In genomic region chr21:29265690-29266479, GRCh38 we compare ENCODE assay signal across 12 cellular contexts. TPM values are rescaled to one million over a fixed set of nuclear protein-coding genes. Genes with fewer than 3 reads are reported as not detected.
DNase-seq lines count a peak whose midpoint lies in the region; TF ChIP-seq lines count a peak whose summit lies in the region.
"Had no signal": no experiment of that assay in that cellular context is flagged by ENCODE, and none has a peak within 500 bp of the region (broad histone marks: within the 10 kb centered on the region; RNA-seq: fewer than 3 reads in every experiment).

No MANE protein-coding gene starts in this region.

- H3K27ac Mint-ChIP-seq in MCF 10A (ENCODE audit: low read depth, unreplicated experiment), result no peak overlapping the region

- no peaks in the 10 kb centered on the region for H3K36me3 Mint-ChIP-seq in MCF 10A (ENCODE audit: insufficient read depth, unreplicated experiment)

- H3K9me3 Mint-ChIP-seq in MCF 10A (ENCODE audit: unreplicated experiment), result no peaks in the 10 kb centered on the region

- no peaks in the 10 kb centered on the region for H3K27me3 ChIP-seq in breast epithelium

- POLR2A ChIA-PET in MCF 10A (lab: Yijun Ruan, JAX), result interaction anchor here (10.3 kb wide), 1 partner anchor 35 kb away, joined by 256 read pairs; the partner anchor contains the start of gene BACH1

- no peak for TF ChIP-seq CTCF in MCF 10A (IDR thresholded peaks at IDR 0.05; ENCODE audit: unreplicated experiment)
- TF ChIP-seq CTCF in breast epithelium (IDR thresholded peaks at IDR 0.05), result no peak
- TF ChIP-seq CTCF in NB4 (IDR thresholded peaks at IDR 0.05; ENCODE audit: low read depth, low read length), result no peak
- TF ChIP-seq CTCF in lower leg skin (IDR thresholded peaks at IDR 0.05), result no peak

- H3K4me1 Mint-ChIP-seq in MCF 10A (ENCODE audit: insufficient read depth, unreplicated experiment), result peaks cover 24% of the 10 kb centered on the region

- DNase-seq in MCF 10A (ENCODE audit: unreplicated experiment), result peak; percentile 24
- DNase-seq in breast epithelium (ENCODE audit: low spot score in 2 of 2), result no peak
- peak; percentile 55 for DNase-seq in NB4 (ENCODE audit: low read depth)
- peak; percentile 54 for DNase-seq in islet precursor cell
- DNase-seq in inferior parietal cortex (ENCODE audit: extremely low spot score), result no peak
- no peak for DNase-seq in glomerular visceral epithelial cell (ENCODE audit: extremely low spot score)
- DNase-seq in SW 1271 (lab: John Stamatoyannopoulos, UW), result no peak
- no peak for DNase-seq in lower leg skin (ENCODE audit: low spot score in 2 of 2)
- DNase-seq: AML-193, caudate nucleus, NCI-H2171 had no signal

- no peaks in the 10 kb centered on the region for H3K36me3 ChIP-seq in breast epithelium
- H3K36me3 ChIP-seq: HAP-1 had no signal

- WGBS in lower leg skin, 2 donors, result 61 to 63% methylated on average over 6 of the region's 6 CpGs

- BruUV-seq in MCF 10A (replicated peaks; lab: Mats Ljungman, UMichigan), result no TSS peak

- TF ChIP-seq POLR2A in breast epithelium (IDR thresholded peaks at IDR 0.05) (no peak), NB4 (IDR thresholded peaks at IDR 0.05; ENCODE audit: extremely low read depth, insufficient read length) (no peak), lower leg skin (IDR thresholded peaks at IDR 0.05) (no peak)

- no peak overlapping the region for H3K27ac ChIP-seq in breast epithelium

- intact Hi-C loops in MCF 10A (cut with micrococcal nuclease), result no loop called here
- intact Hi-C loops in breast epithelium (cut with DNase I; ENCODE audit: low total_unique reads), result no loop called here
- intact Hi-C loops in lower leg skin (cut with DNase I; ENCODE audit: low total_unique reads), result no loop called here

- no peaks in the 10 kb centered on the region for H3K4me1 ChIP-seq in breast epithelium
- H3K4me1 ChIP-seq: HAP-1 had no signal

- H3K27me3 Mint-ChIP-seq in MCF 10A (ENCODE audit: insufficient read depth, unreplicated experiment), result no peaks in the 10 kb centered on the region

- H3K9me3 ChIP-seq in breast epithelium, result no peaks in the 10 kb centered on the region
- H3K9me3 ChIP-seq: HAP-1 had no signal

- no peak overlapping the region for H3K4me3 Mint-ChIP-seq in MCF 10A (ENCODE audit: unreplicated experiment)

- H3K4me3 ChIP-seq in breast epithelium, result no peak overlapping the region
- no peak overlapping the region for H3K4me3 ChIP-seq in NB4 (ENCODE audit: low read depth, low read length)
- H3K4me3 ChIP-seq in lower leg skin (ENCODE audit: low read depth, poor library complexity, severe bottlenecking), result no peak overlapping the region
- H3K4me3 ChIP-seq: HAP-1 had no signal

- CTCF ChIA-PET in MCF 10A (lab: Yijun Ruan, JAX), result interaction anchor here (0.8 kb wide), 1 partner anchor 11 kb away, joined by 3 read pairs; no protein-coding TSS in a partner anchor

RNA-seq across cellular contexts. Expression of gene BACH1, which starts 32.8 kb away (rescaled TPM):
- total RNA-seq in MCF 10A (2022), result 69.3 and 76.6 TPM in 2 replicates
- total RNA-seq in breast epithelium, result 10 to 100 TPM; 31.8 to 65.3 (median 42.3) TPM
- total RNA-seq in lower leg skin, result 10 to 100 TPM; 87.7 to 96.4 (median 91.0) TPM

Comparison
In these comparisons a context has a peak if more than half of its experiments do, and no peak if none do; other contexts are left out.
1. DNase-seq: peak in MCF 10A (single experiment), NB4 (single experiment) and islet precursor cell (single experiment); none in breast epithelium (0 of 2), inferior parietal cortex (single experiment), glomerular visceral epithelial cell (single experiment), SW 1271 (0 of 2) and lower leg skin (0 of 2).